Comparison of ENCODE assay signal across 8 cellular contexts in the genomic region with DNA sequence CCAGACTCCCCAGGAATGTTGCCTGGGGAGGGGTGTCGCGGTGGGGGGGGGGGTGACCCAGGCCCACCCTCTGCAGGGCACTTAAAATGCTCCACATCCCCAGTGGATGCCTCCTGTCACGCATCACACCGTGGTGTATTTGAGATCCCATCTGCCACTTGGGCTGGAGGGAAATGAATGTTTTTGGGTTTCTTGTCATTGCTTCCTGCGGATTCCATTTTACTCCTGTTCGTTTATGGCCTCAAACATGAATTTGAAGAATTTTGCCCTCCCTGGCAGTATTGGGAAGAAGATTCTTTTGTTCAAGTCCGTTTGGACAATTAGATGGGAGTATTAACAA. TPM values are rescaled to one million over a fixed set of nuclear protein-coding genes. Genes with fewer than 3 reads are reported as not detected.
DNase-seq lines count a peak whose midpoint lies in the region; ATAC-seq, FAIRE-seq and TF ChIP-seq lines count a peak whose summit lies in the region.

No MANE protein-coding gene starts in this region.

- H3K9ac ChIP-seq in neural cell (ENCODE audit: low read length) = peak overlapping the region; percentile 67

- no peaks in the 10 kb centered on the region for H3K9me2 ChIP-seq in neural cell (ENCODE audit: insufficient read depth, low read length)

- H3K27ac ChIP-seq in ACC112 (ENCODE audit: low read depth, low read length) (no peak overlapping the region), dorsolateral prefrontal cortex (peak overlapping the region in 41 of 59 donors; percentile 14 to 86 (median 70)), neural cell (ENCODE audit: low read length) (no peak overlapping the region)

- FAIRE-seq in GM19239 (lab: Jason Lieb, UNC) = peak; percentile 66

- no peaks in the 10 kb centered on the region for H3F3A ChIP-seq in neural cell (ENCODE audit: insufficient read depth, low read length, poor library complexity, severe bottlenecking)

- H3K27me3 ChIP-seq in ACC112 (ENCODE audit: insufficient read depth, low read length) (no peaks in the 10 kb centered on the region), dorsolateral prefrontal cortex (no peaks in the 10 kb centered on the region), neural cell (ENCODE audit: insufficient read depth, low read depth, low read length) (no peaks in the 10 kb centered on the region)

- no peak for TF ChIP-seq EP300 in neural cell (conservative IDR thresholded peaks at IDR 0.05; ENCODE audit: poor library complexity, severe bottlenecking)

- H3K79me2 ChIP-seq in ACC112 (ENCODE audit: control insufficient read depth, insufficient read depth, low read length, unreplicated experiment) (peaks cover 20% of the 10 kb centered on the region), neural cell (replicated peaks; ENCODE audit: insufficient read depth, low read length) (no peaks in the 10 kb centered on the region)

- no peaks in the 10 kb centered on the region for H4K20me1 ChIP-seq in neural cell (ENCODE audit: insufficient read depth)

- H2AFZ ChIP-seq in ACC112 (ENCODE audit: low read length, unreplicated experiment) (peak overlapping the region; percentile 99), neural cell (ENCODE audit: low read depth, low read length) (peak overlapping the region; percentile 51)

- no peak for ATAC-seq in GM21737 (IDR thresholded peaks at IDR 0.05; ENCODE audit: unreplicated experiment)

- TF ChIP-seq CTCF in dorsolateral prefrontal cortex (IDR thresholded peaks at IDR 0.05 in 54 of 56, conservative IDR thresholded peaks at IDR 0.05 in 2 of 56; ENCODE audit: low read depth in 1 of 56, partially characterized antibody in 56 of 56) (no peak), neural cell (IDR thresholded peaks at IDR 0.05; ENCODE audit: poor library complexity, severe bottlenecking) (no peak)

- no peak for TF ChIP-seq RAD21 in neural cell (conservative IDR thresholded peaks at IDR 0.05)

- H3K4me3 ChIP-seq in ACC112 (ENCODE audit: low read depth, low read length) (peak overlapping the region; percentile 97), dorsolateral prefrontal cortex (peak overlapping the region; percentile 57 to 94 (median 80)), neural cell (ENCODE audit: low read length) (peak overlapping the region; percentile 73)

- intact Hi-C loops in dorsolateral prefrontal cortex (cut with DNase I) = no loop called here

- peaks cover 6% of the 10 kb centered on the region for H3K4me1 ChIP-seq in ACC112 (ENCODE audit: control insufficient read depth, insufficient read depth, low read length, unreplicated experiment)

- peak overlapping the region; percentile 39 for H3K4me2 ChIP-seq in neural cell (ENCODE audit: low read length)

- 0 out of 2 replicates have a peak, but pooled peaks cover 8% of the 10 kb centered on the region for H3K36me3 ChIP-seq in ACC112 (ENCODE audit: insufficient read depth, low read length)
- H3K36me3 ChIP-seq in neural cell (ENCODE audit: insufficient read depth, low read length) = no peaks in the 10 kb centered on the region

- no peak for DNase-seq in GM19239 (ENCODE audit: insufficient read length, low spot score)
- DNase-seq in M059J (ENCODE audit: low read depth) = peak; percentile 22
- DNase-seq in dorsolateral prefrontal cortex = no peak
- DNase-seq in activated CD4-positive, CD25-positive, alpha-beta regulatory T cell treated with anti-CD3 and anti-CD28 coated beads, Interleukin-2, amount 50 U/mL, for 72 hours = no peak
- DNase-seq in SHP77 (lab: John Stamatoyannopoulos, UW) = no peak

- no peaks in the 10 kb centered on the region for H3K9me3 ChIP-seq in neural cell (ENCODE audit: low read length)

TF ChIP-seq in neural cell, 6 proteins besides CTCF, POLR2A, EP300 and RAD21:
- no peak for TF ChIP-seq POLR2AphosphoS5 (IDR thresholded peaks at IDR 0.05)
- TF ChIP-seq, protein P1, sequence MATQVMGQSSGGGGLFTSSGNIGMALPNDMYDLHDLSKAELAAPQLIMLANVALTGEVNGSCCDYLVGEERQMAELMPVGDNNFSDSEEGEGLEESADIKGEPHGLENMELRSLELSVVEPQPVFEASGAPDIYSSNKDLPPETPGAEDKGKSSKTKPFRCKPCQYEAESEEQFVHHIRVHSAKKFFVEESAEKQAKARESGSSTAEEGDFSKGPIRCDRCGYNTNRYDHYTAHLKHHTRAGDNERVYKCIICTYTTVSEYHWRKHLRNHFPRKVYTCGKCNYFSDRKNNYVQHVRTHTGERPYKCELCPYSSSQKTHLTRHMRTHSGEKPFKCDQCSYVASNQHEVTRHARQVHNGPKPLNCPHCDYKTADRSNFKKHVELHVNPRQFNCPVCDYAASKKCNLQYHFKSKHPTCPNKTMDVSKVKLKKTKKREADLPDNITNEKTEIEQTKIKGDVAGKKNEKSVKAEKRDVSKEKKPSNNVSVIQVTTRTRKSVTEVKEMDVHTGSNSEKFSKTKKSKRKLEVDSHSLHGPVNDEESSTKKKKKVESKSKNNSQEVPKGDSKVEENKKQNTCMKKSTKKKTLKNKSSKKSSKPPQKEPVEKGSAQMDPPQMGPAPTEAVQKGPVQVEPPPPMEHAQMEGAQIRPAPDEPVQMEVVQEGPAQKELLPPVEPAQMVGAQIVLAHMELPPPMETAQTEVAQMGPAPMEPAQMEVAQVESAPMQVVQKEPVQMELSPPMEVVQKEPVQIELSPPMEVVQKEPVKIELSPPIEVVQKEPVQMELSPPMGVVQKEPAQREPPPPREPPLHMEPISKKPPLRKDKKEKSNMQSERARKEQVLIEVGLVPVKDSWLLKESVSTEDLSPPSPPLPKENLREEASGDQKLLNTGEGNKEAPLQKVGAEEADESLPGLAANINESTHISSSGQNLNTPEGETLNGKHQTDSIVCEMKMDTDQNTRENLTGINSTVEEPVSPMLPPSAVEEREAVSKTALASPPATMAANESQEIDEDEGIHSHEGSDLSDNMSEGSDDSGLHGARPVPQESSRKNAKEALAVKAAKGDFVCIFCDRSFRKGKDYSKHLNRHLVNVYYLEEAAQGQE (IDR thresholded peaks at IDR 0.05; ENCODE audit: borderline replicate concordance) = no peak
- no peak for TF ChIP-seq EZH2 (IDR thresholded peaks at IDR 0.05; ENCODE audit: borderline replicate concordance, insufficient read depth, low read length, poor library complexity, severe bottlenecking)
- no peak for TF ChIP-seq SMC3 (conservative IDR thresholded peaks at IDR 0.05; ENCODE audit: poor library complexity)
- no peak for TF ChIP-seq MXI1 (conservative IDR thresholded peaks at IDR 0.05; ENCODE audit: poor library complexity, severe bottlenecking)
- TF ChIP-seq TAF1 (IDR thresholded peaks at IDR 0.05; ENCODE audit: low read depth) = no peak

RNA-seq across cellular contexts. Expression of a gene that starts 0.5 kb away (rescaled TPM):
- 11.4 and 11.7 TPM in 2 replicates for total RNA-seq in M059J (2014; rRNA removed; shearing (Covaris generic))
- 10 to 100 TPM in 102 of 120 experiments, 1 to 10 TPM in 18; 6.7 to 19.4 (median 13.0) TPM for total RNA-seq in dorsolateral prefrontal cortex
- 1.5 and 2.5 TPM in 2 replicates for polyA plus RNA-seq in neural cell
- 0.97 TPM in 1 of 2 replicates, not detected in the other for polyA minus RNA-seq in neural cell

RNA-seq across cellular contexts. Expression of a gene that starts 38.2 kb away (rescaled TPM):
- total RNA-seq in M059J (2014; rRNA removed; shearing (Covaris generic)) = not detected in 2 replicates
- total RNA-seq in dorsolateral prefrontal cortex = 1 to 10 TPM in 60 of 120 experiments, under 1 TPM in 13, not detected in 47; 0.78 to 3.9 (median 1.5) TPM
- polyA plus RNA-seq in neural cell = not detected in 2 replicates
- not detected in 2 replicates for polyA minus RNA-seq in neural cell

Comparison
In these comparisons a context has a peak if more than half of its experiments do, and no peak if none do; other contexts are left out.
1. H3K27ac ChIP-seq: peak in dorsolateral prefrontal cortex (41 of 59); none in ACC112 (single experiment) and neural cell (single experiment).
2. Peak in every context shown above with its lines, with median percentiles within 50 percentile points of each other: H3K4me3 ChIP-seq.